ENCODE assay signal across 7 cellular contexts in genomic region chr12:76558684-76559276, GRCh38.
DNase-seq lines count a peak whose midpoint lies in the region; ATAC-seq lines count a peak whose summit lies in the region.

No MANE protein-coding gene starts in this region.

- peaks cover 16% of the 10 kb centered on the region for H3K36me3 Mint-ChIP-seq in central memory CD8-positive, alpha-beta T cell (ENCODE audit: insufficient read depth)

- H3K27ac Mint-ChIP-seq in central memory CD8-positive, alpha-beta T cell (ENCODE audit: low read depth): peak overlapping the region; percentile 92

- H3K9me3 Mint-ChIP-seq in central memory CD8-positive, alpha-beta T cell: no peaks in the 10 kb centered on the region

- DNase-seq in NCI-H2107 (lab: John Stamatoyannopoulos, UW): peak; percentile 29
- peak; percentile 57 for DNase-seq in activated CD4-positive, CD25-positive, alpha-beta regulatory T cell treated with anti-CD3 and anti-CD28 coated beads, Interleukin-2, amount 50 U/mL, for 16 hours (ENCODE audit: low read depth, low spot score)
- DNase-seq in central memory CD8-positive, alpha-beta T cell (ENCODE audit: low spot score in 2 of 2): peak; percentile 71 to 85
- peak; percentile 83 for DNase-seq in left kidney (ENCODE audit: low read depth, low spot score)
- peak; percentile 62 to 64 for DNase-seq in stimulated activated CD4-positive, alpha-beta T cell treated with anti-CD3 and anti-CD28 coated beads, Interleukin-2, amount 100 ng/mL, for 48 hours

- ATAC-seq in GM18517 (IDR thresholded peaks at IDR 0.05; ENCODE audit: unreplicated experiment) (peak; percentile 42), HG02885 (IDR thresholded peaks at IDR 0.05; ENCODE audit: poor library complexity, unreplicated experiment) (peak; percentile 59)
- ATAC-seq in central memory CD8-positive, alpha-beta T cell (replicated peaks; ENCODE audit: extremely low read depth, poor library complexity, severe bottlenecking): peak; percentile 82

- peak overlapping the region; percentile 94 for H3K4me3 Mint-ChIP-seq in central memory CD8-positive, alpha-beta T cell

- peaks cover 23% of the 10 kb centered on the region for H3K4me1 Mint-ChIP-seq in central memory CD8-positive, alpha-beta T cell

- no peaks in the 10 kb centered on the region for H3K27me3 Mint-ChIP-seq in central memory CD8-positive, alpha-beta T cell

Comparison
In these comparisons a context has a peak if more than half of its experiments do, and no peak if none do; other contexts are left out.
1. Peak in every context shown above with its lines: DNase-seq and ATAC-seq.
2. DNase-seq: peak in every context shown above with its lines; median percentile 83 in left kidney; 78 in central memory CD8-positive, alpha-beta T cell; 63 in stimulated activated CD4-positive, alpha-beta T cell treated with anti-CD3 and anti-CD28 coated beads, Interleukin-2, amount 100 ng/mL, for 48 hours; 57 in activated CD4-positive, CD25-positive, alpha-beta regulatory T cell treated with anti-CD3 and anti-CD28 coated beads, Interleukin-2, amount 50 U/mL, for 16 hours; 29 in NCI-H2107.